In genomic region chr20:37567671-37568588, GRCh38 we compare ENCODE assay signal across 12 cellular contexts. TPM values are rescaled to one million over a fixed set of nuclear protein-coding genes. Genes with fewer than 3 reads are reported as not detected.
DNase-seq lines count a peak whose midpoint lies in the region; ATAC-seq and TF ChIP-seq lines count a peak whose summit lies in the region.
"Had no signal": no experiment of that assay in that cellular context is flagged by ENCODE, and none has a peak within 500 bp of the region (broad histone marks: within the 10 kb centered on the region; RNA-seq: fewer than 3 reads in every experiment).

No MANE protein-coding gene starts in this region.

- H3K4me3 ChIP-seq in endodermal cell (ENCODE audit: low read length): no peak overlapping the region
- H3K4me3 ChIP-seq: dorsolateral prefrontal cortex, Peyer's patch had no signal

- H3K4me1 ChIP-seq in endodermal cell (ENCODE audit: control insufficient read depth, insufficient read depth, low read length): no peaks in the 10 kb centered on the region

- 13 to 28% methylated on average over 1 to 12 of the region's 13 CpGs for WGBS in endodermal cell (ENCODE audit: insufficient coverage in 1 of 2, insufficient read length in 1 of 2), 2 experiments

- TF ChIP-seq CTCF in endodermal cell (conservative IDR thresholded peaks at IDR 0.05) (no peak), type B pancreatic cell (conservative IDR thresholded peaks at IDR 0.05) (no peak)

- peaks cover 10% of the 10 kb centered on the region for H3K27me3 Mint-ChIP-seq in endodermal cell (ENCODE audit: insufficient read depth)
- peaks cover 42% of the 10 kb centered on the region for H3K27me3 Mint-ChIP-seq in type B pancreatic cell

- H3K36me3 ChIP-seq in endodermal cell (ENCODE audit: control insufficient read depth, insufficient read depth, low read length): no peaks in the 10 kb centered on the region
- H3K36me3 ChIP-seq: Peyer's patch had no signal

- H3K27me3 ChIP-seq in endodermal cell (ENCODE audit: control insufficient read depth, insufficient read depth, low read length, poor library complexity, severe bottlenecking): no peaks in the 10 kb centered on the region

- H3K4me3 Mint-ChIP-seq in endodermal cell (peak overlapping the region; percentile 26), type B pancreatic cell (peak overlapping the region; percentile 69)

- H3K27ac Mint-ChIP-seq in endodermal cell (no peak overlapping the region), type B pancreatic cell (no peak overlapping the region)

- no peak for ATAC-seq in GM19467 (IDR thresholded peaks at IDR 0.05; ENCODE audit: unreplicated experiment)
- ATAC-seq: left cardiac atrium had no signal

- peak overlapping the region; percentile 83 for H3K27ac ChIP-seq in endodermal cell (ENCODE audit: low read depth, low read length)
- H3K27ac ChIP-seq: C4-2B, dorsolateral prefrontal cortex, Peyer's patch had no signal

- H3K9me3 Mint-ChIP-seq in endodermal cell: no peaks in the 10 kb centered on the region
- no peaks in the 10 kb centered on the region for H3K9me3 Mint-ChIP-seq in type B pancreatic cell

- TF ChIP-seq POLR2A in erythroblast (IDR thresholded peaks at IDR 0.05; ENCODE audit: low read length): no peak

- H3K9ac ChIP-seq in endodermal cell (ENCODE audit: extremely low read depth, low read length, poor library complexity, severe bottlenecking): no peak overlapping the region

- DNase-seq in activated effector memory CD4-positive, alpha-beta T cell treated with anti-CD3 and anti-CD28 coated beads, Interleukin-2, amount 50 U/mL, for 16 hours: peak; percentile 50
- DNase-seq in activated effector memory CD4-positive, alpha-beta T cell treated with Interleukin-2 at 50 U/mL for 16 hours: no peak
- peak; percentile 74 for DNase-seq in NCI-H2227 (lab: John Stamatoyannopoulos, UW; ENCODE audit: unreplicated experiment)
- peak; percentile 73 for DNase-seq in endodermal cell
- peak; percentile 67 for DNase-seq in type B pancreatic cell (ENCODE audit: extremely low spot score, unreplicated experiment)
- DNase-seq in erythroblast (lab: John Stamatoyannopoulos, UW): no peak
- DNase-seq in ureter (ENCODE audit: low spot score): no peak
- DNase-seq: left cardiac atrium had no signal

- peaks cover 17% of the 10 kb centered on the region for H3K4me1 Mint-ChIP-seq in endodermal cell
- peaks cover 25% of the 10 kb centered on the region for H3K4me1 Mint-ChIP-seq in type B pancreatic cell (ENCODE audit: unreplicated experiment)

- no peaks in the 10 kb centered on the region for H3K9me3 ChIP-seq in endodermal cell (ENCODE audit: control insufficient read depth, low read length)
- H3K9me3 ChIP-seq: Peyer's patch had no signal

- H3K36me3 Mint-ChIP-seq in endodermal cell (ENCODE audit: low read depth) (no peaks in the 10 kb centered on the region), type B pancreatic cell (no peaks in the 10 kb centered on the region)

RNA-seq across cellular contexts. Expression of gene BLCAP, which starts 40.3 kb away (rescaled TPM):
- total RNA-seq in endodermal cell: 10 to 100 TPM; 32.5 to 56.5 TPM
- 51.9 TPM for polyA plus RNA-seq in endodermal cell (2013, experiment 1 of 2)
- 45.0 TPM for polyA plus RNA-seq in endodermal cell (2013, experiment 2 of 2)
- 75.7 and 79.7 TPM in 2 replicates for total RNA-seq in type B pancreatic cell (ENCODE audit: low replicate concordance)
- total RNA-seq in ureter: 178 TPM

RNA-seq across cellular contexts. Expression of gene NNAT, which starts 46.9 kb away (rescaled TPM):
- 10 to 100 TPM; 16.8 to 27.3 TPM for total RNA-seq in endodermal cell
- 413 TPM for polyA plus RNA-seq in endodermal cell (2013, experiment 1 of 2)
- polyA plus RNA-seq in endodermal cell (2013, experiment 2 of 2): 384 TPM
- 19.2 and 114 TPM in 2 replicates for total RNA-seq in type B pancreatic cell (ENCODE audit: low replicate concordance)
- 0.52 TPM for total RNA-seq in ureter
- total RNA-seq: Peyer's patch had no signal

Comparison
In these comparisons a context has a peak if more than half of its experiments do, and no peak if none do; other contexts are left out.
1. DNase-seq: peak in activated effector memory CD4-positive, alpha-beta T cell treated with anti-CD3 and anti-CD28 coated beads, Interleukin-2, amount 50 U/mL, for 16 hours (single experiment), NCI-H2227 (single experiment), endodermal cell (single experiment) and type B pancreatic cell (single experiment); none in activated effector memory CD4-positive, alpha-beta T cell treated with Interleukin-2 at 50 U/mL for 16 hours (single experiment), erythroblast (0 of 2) and ureter (single experiment).
2. RNA of gene NNAT, which starts 46.9 kb away (total RNA-seq): 19.2 to 114 TPM in type B pancreatic cell and 16.8 to 27.3 TPM in endodermal cell; 0.52 TPM in ureter (single experiment); every median in the first group is over 10 times any median in the second.